10 cellular contexts compared by ENCODE assay signal in the genomic region with DNA sequence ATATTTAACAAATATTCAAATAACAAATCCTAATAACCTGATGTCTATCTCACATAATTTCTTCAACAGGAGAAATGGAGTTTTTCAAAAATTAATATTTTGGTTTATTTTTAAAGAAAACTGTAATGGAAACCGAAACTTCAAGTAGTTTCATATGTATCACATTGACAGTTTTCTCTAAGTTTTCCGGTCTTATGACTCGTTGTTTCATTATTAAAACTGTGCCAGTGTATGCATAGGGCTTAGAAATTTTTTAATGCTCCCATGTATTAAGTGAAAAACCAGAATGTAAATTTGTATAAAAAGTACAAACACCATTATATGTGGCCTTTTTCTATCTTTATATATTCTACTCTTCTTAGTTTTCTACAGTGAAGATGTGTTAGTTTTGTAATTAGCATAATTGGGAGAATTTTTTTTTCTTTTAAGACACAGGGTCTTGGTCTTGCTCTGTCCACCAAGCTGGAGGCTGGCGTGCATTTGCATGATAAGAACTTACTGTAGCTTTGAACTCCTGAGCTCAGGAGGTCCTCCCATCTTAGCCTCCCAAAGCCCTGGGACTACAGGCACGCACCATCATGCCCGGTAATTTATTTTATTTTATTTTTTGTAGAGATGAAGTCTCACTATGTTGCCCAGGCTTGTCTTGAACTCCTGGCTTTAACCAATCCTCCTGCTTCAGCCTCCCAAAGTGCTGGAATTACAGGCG. TPM values are rescaled to one million over a fixed set of nuclear protein-coding genes. Genes with fewer than 3 reads are reported as not detected.
A peak's percentile ranks its signal among the peaks of the same experiment; 100 is the strongest.
DNase-seq lines count a peak whose midpoint lies in the region; ATAC-seq lines count a peak whose summit lies in the region.
"Had no signal": no experiment of that assay in that cellular context is flagged by ENCODE, and none has a peak within 500 bp of the region (broad histone marks: within the 10 kb centered on the region; RNA-seq: fewer than 3 reads in every experiment).

No MANE protein-coding gene starts in this region.

- H3K36me3 Mint-ChIP-seq in activated T-helper 1 cell treated with anti-CD3 and anti-CD28 coated beads, Interleukin-12 subunit alpha, Interleukin-12 subunit beta, Interleukin-2, Interleukin-4 antibody, amounts not matched to agents 30 ng/mL and 10 ng/mL and 1 ng/mL, durations not matched to agents 14 hours and 24 hours and 36 hours (ENCODE audit: low read depth), result peaks cover 18% of the 10 kb centered on the region

- intact Hi-C loops in activated T-helper 1 cell treated with anti-CD3 and anti-CD28 coated beads, Interleukin-12 subunit alpha, Interleukin-12 subunit beta, Interleukin-2, Interleukin-4 antibody, amounts not matched to agents 30 ng/mL and 10 ng/mL and 1 ng/mL, durations not matched to agents 14 hours and 24 hours and 36 hours (cut with micrococcal nuclease), result loop anchor here (1.0 to 10.0 kb wide), 7 partner anchors 18 to 148 kb away; no protein-coding TSS in a partner anchor

- no peak for DNase-seq in activated T-helper 1 cell treated with anti-CD3 and anti-CD28 coated beads, Interleukin-12 subunit alpha, Interleukin-12 subunit beta, Interleukin-2, Interleukin-4 antibody, amounts not matched to agents 30 ng/mL and 10 ng/mL and 1 ng/mL, durations not matched to agents 14 hours and 24 hours and 36 hours (ENCODE audit: low spot score)
- DNase-seq in COR-L47 (lab: John Stamatoyannopoulos, UW) (no peak), occipital lobe (lab: John Stamatoyannopoulos, UW) (no peak), hepatic stellate cell (ENCODE audit: low spot score) (no peak), CD1c-positive myeloid dendritic cell (ENCODE audit: extremely low spot score) (no peak)
- DNase-seq: GF-D8, SW 1271 had no signal

- H3K27ac Mint-ChIP-seq in activated T-helper 1 cell treated with anti-CD3 and anti-CD28 coated beads, Interleukin-12 subunit alpha, Interleukin-12 subunit beta, Interleukin-2, Interleukin-4 antibody, amounts not matched to agents 30 ng/mL and 10 ng/mL and 1 ng/mL, durations not matched to agents 14 hours and 24 hours and 36 hours, result peak overlapping the region; percentile 77

- H3K27me3 Mint-ChIP-seq in activated T-helper 1 cell treated with anti-CD3 and anti-CD28 coated beads, Interleukin-12 subunit alpha, Interleukin-12 subunit beta, Interleukin-2, Interleukin-4 antibody, amounts not matched to agents 30 ng/mL and 10 ng/mL and 1 ng/mL, durations not matched to agents 14 hours and 24 hours and 36 hours (ENCODE audit: insufficient read depth), result no peaks in the 10 kb centered on the region

- H3K4me1 Mint-ChIP-seq in activated T-helper 1 cell treated with anti-CD3 and anti-CD28 coated beads, Interleukin-12 subunit alpha, Interleukin-12 subunit beta, Interleukin-2, Interleukin-4 antibody, amounts not matched to agents 30 ng/mL and 10 ng/mL and 1 ng/mL, durations not matched to agents 14 hours and 24 hours and 36 hours (ENCODE audit: low read depth), result peaks cover 63% of the 10 kb centered on the region

- ATAC-seq in GM18499 (IDR thresholded peaks at IDR 0.05; ENCODE audit: insufficient read depth, unreplicated experiment), result peak; percentile 80
- ATAC-seq in GM19455 (IDR thresholded peaks at IDR 0.05; ENCODE audit: unreplicated experiment), result peak; percentile 83
- ATAC-seq in HG03097 (IDR thresholded peaks at IDR 0.05; ENCODE audit: low FRiP score, unreplicated experiment), result peak; percentile 75

- peaks cover 21% of the 10 kb centered on the region for H3K9me3 Mint-ChIP-seq in activated T-helper 1 cell treated with anti-CD3 and anti-CD28 coated beads, Interleukin-12 subunit alpha, Interleukin-12 subunit beta, Interleukin-2, Interleukin-4 antibody, amounts not matched to agents 30 ng/mL and 10 ng/mL and 1 ng/mL, durations not matched to agents 14 hours and 24 hours and 36 hours

- peak overlapping the region; percentile 53 for H3K4me3 Mint-ChIP-seq in activated T-helper 1 cell treated with anti-CD3 and anti-CD28 coated beads, Interleukin-12 subunit alpha, Interleukin-12 subunit beta, Interleukin-2, Interleukin-4 antibody, amounts not matched to agents 30 ng/mL and 10 ng/mL and 1 ng/mL, durations not matched to agents 14 hours and 24 hours and 36 hours

RNA-seq across cellular contexts. Expression of a gene that starts 43.9 kb away (rescaled TPM):
- total RNA-seq in activated T-helper 1 cell treated with anti-CD3 and anti-CD28 coated beads, Interleukin-12 subunit alpha, Interleukin-12 subunit beta, Interleukin-2, Interleukin-4 antibody, amounts not matched to agents 30 ng/mL and 10 ng/mL and 1 ng/mL, durations not matched to agents 14 hours and 24 hours and 36 hours, result 115 and 119 TPM in 2 replicates
- total RNA-seq in occipital lobe, result 5.8 TPM

Comparison
In these comparisons a context has a peak if more than half of its experiments do, and no peak if none do; other contexts are left out.
1. RNA of a gene that starts 43.9 kb away (total RNA-seq): 115 to 119 TPM in activated T-helper 1 cell treated with anti-CD3 and anti-CD28 coated beads, Interleukin-12 subunit alpha, Interleukin-12 subunit beta, Interleukin-2, Interleukin-4 antibody, amounts not matched to agents 30 ng/mL and 10 ng/mL and 1 ng/mL, durations not matched to agents 14 hours and 24 hours and 36 hours; 5.8 TPM in occipital lobe (single experiment); every median in the first group is over 10 times any median in the second.
2. Peak in every context shown above with its lines, with median percentiles within 50 percentile points of each other: ATAC-seq.